ENCODE assay signal across 35 cellular contexts in the genomic region with DNA sequence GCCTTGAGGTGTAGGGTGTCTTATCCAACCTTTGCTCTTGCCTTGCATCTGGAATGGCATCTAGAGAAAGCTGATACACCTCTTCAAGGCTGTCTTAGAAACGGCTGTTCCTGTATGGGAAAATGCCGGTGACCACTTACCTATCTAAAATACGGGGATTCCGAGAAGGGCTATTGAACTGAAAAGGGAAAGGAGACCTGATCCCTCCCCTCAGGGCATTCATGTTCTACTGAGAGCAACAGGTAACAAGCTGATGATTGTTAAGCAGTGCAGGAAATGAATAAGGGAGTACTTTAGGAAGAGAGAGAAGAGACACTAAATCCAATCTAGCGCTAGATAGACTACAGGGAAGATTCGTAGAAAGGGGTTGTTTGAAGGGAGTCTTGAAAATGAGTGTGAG.
"Had no signal": no experiment of that assay in that cellular context is flagged by ENCODE, and none has a peak within 500 bp of the region (broad histone marks: within the 10 kb centered on the region; RNA-seq: fewer than 3 reads in every experiment).

No MANE protein-coding gene starts in this region.

- H3K27me3 Mint-ChIP-seq: activated CD4-positive, alpha-beta T cell treated with anti-CD3 and anti-CD28 coated beads, Interleukin-2, amount 10 ng/mL, durations not matched to agents 7 days and 5 days; activated naive CD4-positive, alpha-beta T cell treated with anti-CD3 and anti-CD28 coated beads, Interleukin-2, amount 10 ng/mL, durations not matched to agents 7 days and 5 days; activated naive CD8-positive, alpha-beta T cell; activated naive CD8-positive, alpha-beta T cell treated with anti-CD3 and anti-CD28 coated beads, Interleukin-2, amount 50 U/mL, for 24 hours had no signal

- H3K27ac Mint-ChIP-seq: activated CD4-positive, alpha-beta T cell treated with anti-CD3 and anti-CD28 coated beads, Interleukin-2, amount 10 ng/mL, durations not matched to agents 7 days and 5 days; activated CD8-positive, alpha-beta T cell treated with anti-CD3 and anti-CD28 coated beads, Interleukin-2, amount 10 ng/mL, durations not matched to agents 7 days and 5 days; activated naive CD4-positive, alpha-beta T cell treated with anti-CD3 and anti-CD28 coated beads, Interleukin-2, amount 10 ng/mL, durations not matched to agents 7 days and 5 days; activated naive CD8-positive, alpha-beta T cell; activated naive CD8-positive, alpha-beta T cell treated with anti-CD3 and anti-CD28 coated beads, Interleukin-2, amount 50 U/mL, for 24 hours; activated T-helper 1 cell treated with anti-CD3 and anti-CD28 coated beads, Interleukin-12 subunit alpha, Interleukin-12 subunit beta, Interleukin-2, Interleukin-4 antibody, amounts not matched to agents 30 ng/mL and 10 ng/mL and 1 ng/mL, durations not matched to agents 14 hours and 24 hours and 36 hours; brain had no signal

- DNase-seq: activated CD4-positive, alpha-beta T cell treated with anti-CD3 and anti-CD28 coated beads, Interleukin-2, amount 10 ng/mL, durations not matched to agents 7 days and 5 days; activated CD4-positive, alpha-beta T cell treated with anti-CD3 and anti-CD28 coated beads, Interleukin-2, amount 50 U/mL, for 48 hours; activated CD8-positive, alpha-beta memory T cell treated with anti-CD3 and anti-CD28 coated beads, Interleukin-2, amount 50 U/mL, for 4 hours; activated CD8-positive, alpha-beta T cell treated with anti-CD3 and anti-CD28 coated beads, Interleukin-2, amount 10 ng/mL, durations not matched to agents 7 days and 5 days; activated gamma-delta T cell treated with Interleukin-2 at 50 U/mL for 16 hours; activated naive CD4-positive, alpha-beta T cell treated with anti-CD3 and anti-CD28 coated beads, Interleukin-2, amount 10 ng/mL, durations not matched to agents 7 days and 5 days; activated naive CD8-positive, alpha-beta T cell treated with anti-CD3 and anti-CD28 coated beads, Interleukin-2, amount 50 U/mL, for 24 hours; activated T-cell treated with anti-CD3 and anti-CD28 coated beads for 4 hours; activated T-cell treated with anti-CD3 and anti-CD28 coated beads, Interleukin-2, amount 50 U/mL, for 4 hours; anterior cingulate cortex; caudate nucleus; cerebellar nuclear complex; NCI-H1092 treated with DMSO at 0.1 percent for 48 hours; NCI-H1417; NCI-H146; NCI-H187; NCI-H2029 treated with DMSO at 0.1 percent for 48 hours; NCI-H2107; NCI-H226; NCI-H446 treated with DMSO at 0.1 percent for 48 hours; NCI-H524; NK-92 treated with Interleukin-12 subunit alpha and Interleukin-12 subunit beta, amount 100 ng/mL, for 24 hours; PC-3; Peyer's patch; RPMI8226; SW 1271; T-helper 1 cell; T-helper 2 cell; T1000; WERI-Rb-1 had no signal

- H3K27ac ChIP-seq: Peyer's patch, WERI-Rb-1 had no signal

- H3K4me1 Mint-ChIP-seq: activated CD4-positive, alpha-beta T cell treated with anti-CD3 and anti-CD28 coated beads, Interleukin-2, amount 10 ng/mL, durations not matched to agents 7 days and 5 days; activated naive CD4-positive, alpha-beta T cell treated with anti-CD3 and anti-CD28 coated beads, Interleukin-2, amount 10 ng/mL, durations not matched to agents 7 days and 5 days; activated naive CD8-positive, alpha-beta T cell treated with anti-CD3 and anti-CD28 coated beads, Interleukin-2, amount 50 U/mL, for 24 hours had no signal

- H3K9me3 ChIP-seq: Peyer's patch had no signal

- H3K27me3 ChIP-seq: Peyer's patch had no signal

- H3K36me3 ChIP-seq: Peyer's patch, WERI-Rb-1 had no signal

- H3K36me3 Mint-ChIP-seq: activated naive CD4-positive, alpha-beta T cell treated with anti-CD3 and anti-CD28 coated beads, Interleukin-2, amount 10 ng/mL, durations not matched to agents 7 days and 5 days; activated naive CD8-positive, alpha-beta T cell; brain had no signal

- H3K4me3 Mint-ChIP-seq: activated CD4-positive, alpha-beta T cell treated with anti-CD3 and anti-CD28 coated beads, Interleukin-2, amount 10 ng/mL, durations not matched to agents 7 days and 5 days; activated CD8-positive, alpha-beta T cell treated with anti-CD3 and anti-CD28 coated beads, Interleukin-2, amount 10 ng/mL, durations not matched to agents 7 days and 5 days; activated naive CD4-positive, alpha-beta T cell treated with anti-CD3 and anti-CD28 coated beads, Interleukin-2, amount 10 ng/mL, durations not matched to agents 7 days and 5 days; activated naive CD8-positive, alpha-beta T cell; activated naive CD8-positive, alpha-beta T cell treated with anti-CD3 and anti-CD28 coated beads, Interleukin-2, amount 50 U/mL, for 24 hours; activated T-cell treated with anti-CD3 and anti-CD28 coated beads, Interleukin-2, amount 50 U/mL, for 4 hours; activated T-helper 1 cell treated with anti-CD3 and anti-CD28 coated beads, Interleukin-12 subunit alpha, Interleukin-12 subunit beta, Interleukin-2, Interleukin-4 antibody, amounts not matched to agents 30 ng/mL and 10 ng/mL and 1 ng/mL, durations not matched to agents 14 hours and 24 hours and 36 hours; brain had no signal

- H3K4me1 ChIP-seq: Peyer's patch had no signal

- H3K9me3 Mint-ChIP-seq: activated CD4-positive, alpha-beta T cell treated with anti-CD3 and anti-CD28 coated beads, Interleukin-2, amount 10 ng/mL, durations not matched to agents 7 days and 5 days; activated naive CD4-positive, alpha-beta T cell treated with anti-CD3 and anti-CD28 coated beads, Interleukin-2, amount 10 ng/mL, durations not matched to agents 7 days and 5 days; activated naive CD8-positive, alpha-beta T cell treated with anti-CD3 and anti-CD28 coated beads, Interleukin-2, amount 50 U/mL, for 24 hours; activated T-cell treated with anti-CD3 and anti-CD28 coated beads, Interleukin-2, amount 50 U/mL, for 4 hours; brain had no signal

- H3K4me3 ChIP-seq: K562, Peyer's patch had no signal

- ATAC-seq: activated CD8-positive, alpha-beta T cell treated with anti-CD3 and anti-CD28 coated beads, Interleukin-2, amount 10 ng/mL, durations not matched to agents 7 days and 5 days; activated naive CD8-positive, alpha-beta T cell treated with anti-CD3 and anti-CD28 coated beads, Interleukin-2, amount 50 U/mL, for 24 hours; activated T-cell treated with anti-CD3 and anti-CD28 coated beads, Interleukin-2, amount 50 U/mL, for 4 hours; K562; PC-3; Right ventricle myocardium inferior had no signal
